In genomic region chr21:43273708-43274021, GRCh38 we compare ENCODE assay signal across 11 cellular contexts.
"Had no signal": no experiment of that assay in that cellular context is flagged by ENCODE, and none has a peak within 500 bp of the region (broad histone marks: within the 10 kb centered on the region; RNA-seq: fewer than 3 reads in every experiment).

No MANE protein-coding gene starts in this region.

- H3K9ac ChIP-seq: parathyroid adenoma had no signal

- DNase-seq: activated effector memory CD4-positive, alpha-beta T cell treated with Interleukin-2 at 50 U/mL for 16 hours; activated T-cell treated with anti-CD3 and anti-CD28 coated beads, Interleukin-2, amount 50 U/mL, for 24 hours; amygdala; left lung; retina; small intestine; tibial artery had no signal

- H3K79me2 ChIP-seq: parathyroid adenoma had no signal

- H3K4me1 ChIP-seq: parathyroid adenoma had no signal

- ATAC-seq: activated naive CD4-positive, alpha-beta T cell treated with anti-CD3 and anti-CD28 coated beads, Interleukin-2, amount 50 U/mL, for 72 hours; left lung; stimulated activated effector memory CD8-positive, alpha-beta T cell treated with anti-CD3 and anti-CD28 coated beads, Interleukin-12 subunit alpha, Interleukin-12 subunit beta, amount 100 ng/mL, for 72 hours had no signal

- H3K4me3 ChIP-seq: left lung, tibial artery, vagina had no signal

- H3K36me3 ChIP-seq: left lung, tibial artery, vagina had no signal

- H3K9me3 ChIP-seq: left lung, tibial artery, vagina had no signal

- H3K27ac ChIP-seq: left lung, parathyroid adenoma, tibial artery, vagina had no signal

- H3K27me3 ChIP-seq: vagina had no signal

- H2AFZ ChIP-seq: parathyroid adenoma had no signal
